3 cellular contexts compared by ENCODE assay signal in the genomic region with DNA sequence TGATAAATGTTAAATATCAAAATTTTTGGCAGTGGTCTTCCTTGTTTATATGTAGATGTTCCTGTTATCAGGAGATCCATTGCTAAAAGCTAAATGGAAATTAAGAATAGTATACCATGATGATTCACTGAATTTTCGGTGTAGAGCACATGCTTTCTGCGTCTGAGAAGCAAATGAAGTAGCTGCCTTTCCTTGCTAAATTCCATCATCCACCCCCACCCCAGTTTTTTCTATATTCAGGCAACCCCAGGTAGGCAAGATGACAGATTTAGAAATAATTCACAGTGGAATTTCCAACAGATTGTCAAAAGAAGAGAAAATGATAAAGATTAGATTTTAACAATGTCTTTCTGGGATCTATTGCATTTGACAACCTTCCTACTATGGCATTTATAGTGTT.
"Had no signal": no experiment of that assay in that cellular context is flagged by ENCODE, and none has a peak within 500 bp of the region (broad histone marks: within the 10 kb centered on the region; RNA-seq: fewer than 3 reads in every experiment).

No MANE protein-coding gene starts in this region.

- DNase-seq: GDM1, GF-D8 had no signal

- ATAC-seq: GM12878 had no signal
